ENCODE assay signal across 1 cellular context in the genomic region with DNA sequence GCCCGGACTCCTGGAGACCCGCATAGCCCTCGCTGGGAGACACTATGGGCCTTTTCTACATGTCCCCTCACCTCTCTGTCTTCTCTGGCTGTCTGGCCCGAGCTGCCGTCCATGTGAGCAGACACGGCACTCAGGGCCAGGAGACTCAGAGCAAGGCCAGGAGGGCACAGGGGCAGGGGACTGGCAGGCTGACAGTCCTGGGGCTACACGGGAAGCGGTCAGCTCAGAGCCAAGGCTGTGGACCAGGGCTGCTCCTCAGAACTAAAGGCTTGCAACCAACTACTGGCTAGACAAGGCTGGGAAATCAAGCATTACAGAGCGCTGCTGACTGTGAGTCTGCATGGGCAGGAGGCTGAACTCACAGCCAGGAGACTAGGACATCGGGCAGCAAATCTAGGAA.
TF ChIP-seq lines count a peak whose summit lies in the region.

No MANE protein-coding gene starts in this region.

TF ChIP-seq in HEK293T, 16 proteins besides CTCF, POLR2A, EP300 and RAD21:
- no peak for TF ChIP-seq PKNOX1 (IDR thresholded peaks at IDR 0.05)
- no peak for TF ChIP-seq LEF1 (IDR thresholded peaks at IDR 0.05; ENCODE audit: borderline replicate concordance)
- no peak for TF ChIP-seq FOXK2 (IDR thresholded peaks at IDR 0.05)
- no peak for TF ChIP-seq ELF4 (IDR thresholded peaks at IDR 0.05)
- TF ChIP-seq SUZ12 (IDR thresholded peaks at IDR 0.05) = no peak
